In the genomic region with DNA sequence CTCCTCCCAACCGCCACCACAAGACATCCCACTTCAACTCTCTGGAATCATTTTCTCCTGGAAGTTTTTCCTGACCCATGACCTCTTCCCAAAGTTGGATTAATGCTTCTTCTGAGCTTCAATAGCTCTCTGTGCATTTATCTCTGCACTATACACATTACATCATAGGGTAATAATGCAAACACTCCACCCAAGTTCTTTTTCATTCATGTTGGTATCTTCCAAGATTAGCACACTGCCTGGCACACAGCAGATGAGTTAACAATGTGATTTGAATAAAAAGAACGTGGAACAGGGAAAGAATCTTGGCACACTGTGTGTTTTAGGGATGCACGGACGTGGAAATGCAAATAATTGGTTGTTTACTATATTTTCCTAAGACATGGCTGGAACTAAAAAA, we compare ENCODE assay signal across 14 cellular contexts. TPM values are rescaled to one million over a fixed set of nuclear protein-coding genes. Genes with fewer than 3 reads are reported as not detected.
DNase-seq lines count a peak whose midpoint lies in the region; FAIRE-seq and TF ChIP-seq lines count a peak whose summit lies in the region.
"Had no signal": no experiment of that assay in that cellular context is flagged by ENCODE, and none has a peak within 500 bp of the region (broad histone marks: within the 10 kb centered on the region; RNA-seq: fewer than 3 reads in every experiment).

No MANE protein-coding gene starts in this region.

- H4K20me1 ChIP-seq in neural progenitor cell (ENCODE audit: low read depth), result peaks cover 7% of the 10 kb centered on the region

- DNase-seq in activated CD4-positive, alpha-beta T cell treated with anti-CD3 and anti-CD28 coated beads, Interleukin-2, amount 10 ng/mL, durations not matched to agents 24 days and 14 days, result no peak
- DNase-seq in activated CD4-positive, alpha-beta T cell treated with anti-CD3 and anti-CD28 coated beads for 4 hours, result no peak
- peak; percentile 53 for DNase-seq in HT-29 (ENCODE audit: low spot score)
- no peak for DNase-seq in neural progenitor cell (ENCODE audit: low spot score)
- no peak for DNase-seq in HuH-7.5 (ENCODE audit: low spot score)
- no peak for DNase-seq in stimulated activated CD4-positive, alpha-beta T cell treated with anti-CD3 and anti-CD28 coated beads, Interleukin-2, amount 100 ng/mL, for 24 hours
- DNase-seq in NOMO-1 treated with dmso at 0.1 percent for 144 hours (lab: John Stamatoyannopoulos, UW; ENCODE audit: unreplicated experiment), result no peak
- DNase-seq: heart left ventricle; NCI-H1092 treated with DMSO at 0.1 percent for 48 hours; stimulated activated CD4-positive, alpha-beta T cell treated with anti-CD3 and anti-CD28 coated beads, Interleukin-1b, Interleukin-23, amount 100 ng/mL, for 48 hours; T1000; uterus had no signal

- H2AFZ ChIP-seq in neural progenitor cell (replicated peaks), result no peak overlapping the region

- H3K79me2 ChIP-seq in neural progenitor cell (ENCODE audit: low read depth), result peaks cover 40% of the 10 kb centered on the region

- no peaks in the 10 kb centered on the region for H3K9me3 Mint-ChIP-seq in activated CD4-positive, alpha-beta T cell treated with anti-CD3 and anti-CD28 coated beads, Interleukin-2, amount 10 ng/mL, durations not matched to agents 24 days and 14 days
- no peaks in the 10 kb centered on the region for H3K9me3 Mint-ChIP-seq in neural progenitor cell
- H3K9me3 Mint-ChIP-seq: activated naive CD4-positive, alpha-beta T cell treated with anti-CD3 and anti-CD28 coated beads, Interleukin-2, amount 50 U/mL, for 72 hours had no signal

- peaks cover 11% of the 10 kb centered on the region for H3K27me3 ChIP-seq in neural progenitor cell
- H3K27me3 ChIP-seq: uterus had no signal

- no peak overlapping the region for H3K9ac ChIP-seq in neural progenitor cell

- peaks cover 18% of the 10 kb centered on the region for H3K4me1 ChIP-seq in neural progenitor cell

- H3K4me2 ChIP-seq in neural progenitor cell, result no peak overlapping the region

- FAIRE-seq in colon (lab: Jason Lieb, UNC), result peak; percentile 91

- TF ChIP-seq CTCF in neural progenitor cell (IDR thresholded peaks at IDR 0.05), result no peak

- H3K27me3 Mint-ChIP-seq in activated CD4-positive, alpha-beta T cell treated with anti-CD3 and anti-CD28 coated beads, Interleukin-2, amount 10 ng/mL, durations not matched to agents 24 days and 14 days, result peaks cover 17% of the 10 kb centered on the region
- H3K27me3 Mint-ChIP-seq in neural progenitor cell (ENCODE audit: insufficient read depth, low read depth), result peaks cover 5% of the 10 kb centered on the region

- intact Hi-C loops in activated CD4-positive, alpha-beta T cell treated with anti-CD3 and anti-CD28 coated beads, Interleukin-2, amount 10 ng/mL, durations not matched to agents 24 days and 14 days (cut with micrococcal nuclease), result loop anchor here (5.0 to 10.0 kb wide), 3 partner anchors 156 to 873 kb away; partner anchors contain the start of genes OGFRL1 and SDHAF4

- no peak overlapping the region for H3K27ac ChIP-seq in neural progenitor cell
- H3K27ac ChIP-seq: heart left ventricle, uterus had no signal

- H3K4me1 Mint-ChIP-seq in activated CD4-positive, alpha-beta T cell treated with anti-CD3 and anti-CD28 coated beads, Interleukin-2, amount 10 ng/mL, durations not matched to agents 24 days and 14 days, result peaks cover 26% of the 10 kb centered on the region
- peaks cover 15% of the 10 kb centered on the region for H3K4me1 Mint-ChIP-seq in neural progenitor cell

- peak overlapping the region; percentile 92 for H3K4me3 Mint-ChIP-seq in activated CD4-positive, alpha-beta T cell treated with anti-CD3 and anti-CD28 coated beads, Interleukin-2, amount 10 ng/mL, durations not matched to agents 24 days and 14 days
- peak overlapping the region; percentile 97 for H3K4me3 Mint-ChIP-seq in neural progenitor cell

- H3K4me3 ChIP-seq in neural progenitor cell, result peak overlapping the region; percentile 84

- peaks cover 4% of the 10 kb centered on the region for H3K36me3 Mint-ChIP-seq in activated CD4-positive, alpha-beta T cell treated with anti-CD3 and anti-CD28 coated beads, Interleukin-2, amount 10 ng/mL, durations not matched to agents 24 days and 14 days (ENCODE audit: low read depth)
- H3K36me3 Mint-ChIP-seq in neural progenitor cell, result peaks cover 3% of the 10 kb centered on the region

- peaks cover 11% of the 10 kb centered on the region for H3F3A ChIP-seq in neural progenitor cell (ENCODE audit: low read depth)

- H3K27ac Mint-ChIP-seq in activated CD4-positive, alpha-beta T cell treated with anti-CD3 and anti-CD28 coated beads, Interleukin-2, amount 10 ng/mL, durations not matched to agents 24 days and 14 days, result no peak overlapping the region
- H3K27ac Mint-ChIP-seq in neural progenitor cell, result no peak overlapping the region

- no peaks in the 10 kb centered on the region for H3K36me3 ChIP-seq in neural progenitor cell
- H3K36me3 ChIP-seq: heart left ventricle, uterus had no signal

- no peaks in the 10 kb centered on the region for H3K9me3 ChIP-seq in neural progenitor cell (ENCODE audit: low read depth)
- H3K9me3 ChIP-seq: heart left ventricle, uterus had no signal

RNA-seq across cellular contexts. Expression of gene FAM135A, which starts 1.8 kb away (rescaled TPM):
- total RNA-seq in activated CD4-positive, alpha-beta T cell treated with anti-CD3 and anti-CD28 coated beads, Interleukin-2, amount 10 ng/mL, durations not matched to agents 24 days and 14 days, result 7.7 and 10.5 TPM in 2 replicates
- 22.7 and 24.4 TPM in 2 replicates for total RNA-seq in HT-29 (2014; rRNA removed; shearing (Covaris generic))
- total RNA-seq in neural progenitor cell (ENCODE audit: low replicate concordance), result 68.8 and 85.3 TPM in 2 replicates
